ENCODE assay signal across 7 cellular contexts in genomic region chr7:98106647-98107312, GRCh38. TPM values are rescaled to one million over a fixed set of nuclear protein-coding genes. Genes with fewer than 3 reads are reported as not detected.
DNase-seq lines count a peak whose midpoint lies in the region; ATAC-seq and TF ChIP-seq lines count a peak whose summit lies in the region.

TSS of gene LMTK2 (plus strand) at chr7:98106862. CDS start at chr7:98107178, 316 bp downstream.

- H3K27ac ChIP-seq in hepatocyte = peak within 1 kb of the TSS; percentile 93

- under 1% methylated on average over 67 of the region's 75 CpGs for WGBS in hepatocyte (ENCODE audit: low lambda C conversion rate, missing lambda C conversion rate)

- H3K9me2 ChIP-seq in hepatocyte (replicated peaks; ENCODE audit: insufficient read depth) = no peaks in the 10 kb centered on the region

- DNase-seq in NCI-H1930 (lab: John Stamatoyannopoulos, UW) (peak; percentile 83 to 96), T-helper 9 cell (peak; percentile 97), astrocyte of the hippocampus (ENCODE audit: low read depth, low spot score) (peak; percentile 98), hepatocyte (ENCODE audit: low spot score) (peak; percentile 98), retinal pigment epithelial cell (ENCODE audit: low read depth) (peak; percentile 37)

- peak; percentile 100 for ATAC-seq in GM18505 (IDR thresholded peaks at IDR 0.05; ENCODE audit: unreplicated experiment)
- ATAC-seq in HG02970 (IDR thresholded peaks at IDR 0.05; ENCODE audit: low FRiP score, unreplicated experiment) = peak; percentile 99

- TF ChIP-seq CTCF in hepatocyte (IDR thresholded peaks at IDR 0.05; ENCODE audit: poor library complexity) (peak; percentile 98), retinal pigment epithelial cell (conservative IDR thresholded peaks at IDR 0.05; ENCODE audit: low read depth, low read length) (peak; percentile 93)

- peaks cover 8% of the 10 kb centered on the region for H3K4me1 ChIP-seq in hepatocyte (ENCODE audit: insufficient read depth)

- peak within 1 kb of the TSS; percentile 82 for H3K4me2 ChIP-seq in hepatocyte

- H2AFZ ChIP-seq in hepatocyte = peak within 1 kb of the TSS; percentile 76

- H3K9me3 ChIP-seq in hepatocyte (ENCODE audit: low read depth) = no peaks in the 10 kb centered on the region

- H4K20me1 ChIP-seq in hepatocyte (ENCODE audit: insufficient read depth, poor library complexity, severe bottlenecking) = peaks cover 14% of the 10 kb centered on the region

- H3K36me3 ChIP-seq in hepatocyte (replicated peaks; ENCODE audit: insufficient read depth, low read depth) = no peaks in the 10 kb centered on the region

- peak; percentile 85 for TF ChIP-seq POLR2A in GM18505 (IDR thresholded peaks at IDR 0.05; ENCODE audit: borderline replicate concordance, extremely low read depth, insufficient read depth, insufficient read length)

- peak within 1 kb of the TSS; percentile 91 for H3K4me3 ChIP-seq in hepatocyte
- peak within 1 kb of the TSS; percentile 71 for H3K4me3 ChIP-seq in retinal pigment epithelial cell (ENCODE audit: low read length)

- H3K27me3 ChIP-seq in hepatocyte = no peaks in the 10 kb centered on the region

- H3K79me2 ChIP-seq in hepatocyte = peaks cover 42% of the 10 kb centered on the region

RNA-seq across cellular contexts. Expression of gene LMTK2, which starts in this region (rescaled TPM):
- 10.9 and 13.1 TPM in 2 replicates for total RNA-seq in hepatocyte
- 3.1 and 5.0 TPM in 2 replicates for polyA plus RNA-seq in hepatocyte

Comparison
In these comparisons a context has a peak if more than half of its experiments do, and no peak if none do; other contexts are left out.
1. Peak in every context shown above with its lines: DNase-seq, ATAC-seq, H3K4me3 ChIP-seq and H3K27ac ChIP-seq.
2. DNase-seq: peak in every context shown above with its lines; median percentile 98 in astrocyte of the hippocampus; 98 in hepatocyte; 97 in T-helper 9 cell; 90 in NCI-H1930; 37 in retinal pigment epithelial cell.